In the genomic region with DNA sequence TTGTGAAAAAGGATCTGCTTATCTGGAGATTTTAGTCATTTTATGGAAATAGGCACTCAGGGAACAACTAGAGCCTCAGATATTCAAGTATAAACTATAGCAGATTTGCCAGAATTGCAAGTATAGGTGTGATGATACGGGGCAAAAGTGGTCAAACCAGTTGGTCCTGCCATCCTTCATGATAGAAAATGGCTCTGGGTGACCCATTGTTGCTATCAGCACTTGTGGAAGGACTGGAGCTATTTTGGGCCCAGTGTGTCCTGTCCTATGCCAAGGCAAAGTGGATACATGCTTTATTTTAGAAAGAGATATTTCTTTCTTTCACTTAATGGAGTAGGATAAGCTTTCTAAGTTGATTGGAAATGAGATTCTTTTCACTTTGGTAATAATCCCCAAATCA, we compare ENCODE assay signal across 19 cellular contexts.
DNase-seq lines count a peak whose midpoint lies in the region; ATAC-seq, FAIRE-seq and TF ChIP-seq lines count a peak whose summit lies in the region.
"Had no signal": no experiment of that assay in that cellular context is flagged by ENCODE, and none has a peak within 500 bp of the region (broad histone marks: within the 10 kb centered on the region; RNA-seq: fewer than 3 reads in every experiment).

No MANE protein-coding gene starts in this region.

- no peak overlapping the region for H3K18ac ChIP-seq in mesendoderm (ENCODE audit: low read length)

- intact Hi-C loops in CD14-positive monocyte (cut with micrococcal nuclease) = no loop called here
- intact Hi-C loops in Calu3 (cut with micrococcal nuclease; ENCODE audit: unreplicated experiment) = no loop called here

- no peak overlapping the region for H2BK5ac ChIP-seq in mesendoderm (ENCODE audit: low read length)

- H3K56ac ChIP-seq in mesendoderm (ENCODE audit: low read length) = no peak overlapping the region

- DNase-seq in CD14-positive monocyte (ENCODE audit: low spot score) (no peak), Calu3 (peak; percentile 35), mesendoderm (no peak), D721Med (ENCODE audit: insufficient read length, low spot score) (no peak), substantia nigra (lab: John Stamatoyannopoulos, UW) (no peak), COR-L47 (lab: John Stamatoyannopoulos, UW) (no peak)
- DNase-seq: activated CD4-positive, alpha-beta T cell treated with anti-CD3 and anti-CD28 coated beads, Interleukin-2, amount 50 U/mL, for 48 hours; activated gamma-delta T cell; effector CD8-positive, alpha-beta T cell; KBM-7; NCI-H1105 treated with DMSO at 0.1 percent for 48 hours; NCI-H226; SK-N-SH; small intestine had no signal

- peaks cover 32% of the 10 kb centered on the region for H3K79me1 ChIP-seq in mesendoderm (ENCODE audit: low read length)

- H2BK120ac ChIP-seq in mesendoderm (ENCODE audit: low read depth, low read length) = no peak overlapping the region

- H3K27me3 ChIP-seq in mesendoderm (ENCODE audit: insufficient read depth, low read length, poor library complexity) = no peaks in the 10 kb centered on the region
- H3K27me3 ChIP-seq: brain microvascular endothelial cell had no signal

- H3K27ac ChIP-seq in mesendoderm (ENCODE audit: low read depth, low read length) (no peak overlapping the region), substantia nigra (ENCODE audit: low read depth, low read length, poor library complexity, severe bottlenecking) (no peak overlapping the region)

- no peak overlapping the region for H3K4me2 ChIP-seq in mesendoderm (ENCODE audit: low read length)

- H3K4me3 ChIP-seq in mesendoderm (ENCODE audit: low read length) = no peak overlapping the region

- peaks cover 6% of the 10 kb centered on the region for H3K36me3 ChIP-seq in mesendoderm (ENCODE audit: control insufficient read depth, insufficient read depth, low read length)

- H3K4me1 ChIP-seq in mesendoderm (ENCODE audit: control insufficient read depth, low read depth, low read length) = peaks cover 16% of the 10 kb centered on the region

- peak overlapping the region; percentile 39 for H3K23ac ChIP-seq in mesendoderm (ENCODE audit: low read length)

- no peak overlapping the region for H2AK5ac ChIP-seq in mesendoderm (ENCODE audit: low read length)

- ATAC-seq in activated T-helper 17 cell treated with anti-CD3 and anti-CD28 coated beads, Interleukin-2, amount 50 U/mL, for 72 hours (replicated peaks) = no peak
- no peak for ATAC-seq in HG03571 (IDR thresholded peaks at IDR 0.05; ENCODE audit: unreplicated experiment)

- no peak overlapping the region for H3K4ac ChIP-seq in mesendoderm (ENCODE audit: low read depth, low read length)

- no TSS peak for BruUV-seq in Calu3 (replicated peaks; lab: Mats Ljungman, UMichigan)

- H3K27me3 Mint-ChIP-seq in CD14-positive monocyte (ENCODE audit: low read depth in 3 of 3) (no peaks in the 10 kb centered on the region), Calu3 (ENCODE audit: unreplicated experiment) (no peaks in the 10 kb centered on the region)
- H3K27me3 Mint-ChIP-seq in activated T-helper 17 cell treated with anti-CD3 and anti-CD28 coated beads, Interleukin-2, amount 50 U/mL, for 72 hours = no peaks in the 10 kb centered on the region
- H3K27me3 Mint-ChIP-seq: memory B cell had no signal

- H3K4me3 Mint-ChIP-seq in CD14-positive monocyte (no peak overlapping the region), Calu3 (ENCODE audit: low read depth, unreplicated experiment) (no peak overlapping the region)
- no peak overlapping the region for H3K4me3 Mint-ChIP-seq in activated T-helper 17 cell treated with anti-CD3 and anti-CD28 coated beads, Interleukin-2, amount 50 U/mL, for 72 hours
- H3K4me3 Mint-ChIP-seq: memory B cell had no signal

- H3K9ac ChIP-seq in mesendoderm (ENCODE audit: low read length) = no peak overlapping the region
- H3K9ac ChIP-seq: SK-N-SH had no signal

- no peak overlapping the region for H2BK15ac ChIP-seq in mesendoderm (replicated peaks; ENCODE audit: low read depth)

- peaks cover 32% of the 10 kb centered on the region for H3K79me2 ChIP-seq in mesendoderm (ENCODE audit: control insufficient read depth, insufficient read depth, low read length)

- peaks cover 55% of the 10 kb centered on the region for H3K4me1 Mint-ChIP-seq in CD14-positive monocyte
- H3K4me1 Mint-ChIP-seq in Calu3 (ENCODE audit: low read depth, unreplicated experiment) = peaks cover 48% of the 10 kb centered on the region
- H3K4me1 Mint-ChIP-seq in activated T-helper 17 cell treated with anti-CD3 and anti-CD28 coated beads, Interleukin-2, amount 50 U/mL, for 72 hours = peaks cover 57% of the 10 kb centered on the region

- WGBS in mesendoderm (ENCODE audit: extremely low coverage, insufficient coverage, low lambda C conversion rate) = no CpG with 5 or more reads among the region's 1 CpG

- CTCF ChIA-PET in Calu3 (lab: Charles Lee) = interaction anchor here (1.0 kb wide), 1 partner anchor 11 kb away, joined by 5 read pairs; no protein-coding TSS in a partner anchor

- TF ChIP-seq CTCF in CD14-positive monocyte (IDR thresholded peaks at IDR 0.05) (no peak), Calu3 (IDR thresholded peaks at IDR 0.05; ENCODE audit: unreplicated experiment) (no peak), D721Med (IDR thresholded peaks at IDR 0.05; ENCODE audit: insufficient read depth, missing control alignments) (no peak)

- H3K27ac Mint-ChIP-seq in CD14-positive monocyte = peak overlapping the region in 4 of 7 donors; percentile 30 to 88 (median 34)
- no peak overlapping the region for H3K27ac Mint-ChIP-seq in Calu3 (ENCODE audit: unreplicated experiment)
- peak overlapping the region; percentile 59 for H3K27ac Mint-ChIP-seq in activated T-helper 17 cell treated with anti-CD3 and anti-CD28 coated beads, Interleukin-2, amount 50 U/mL, for 72 hours

- H4K5ac ChIP-seq in mesendoderm (ENCODE audit: low read length) = no peak overlapping the region

- no peak for FAIRE-seq in D721Med (lab: Jason Lieb, UNC)
- FAIRE-seq: GM12892, small intestine had no signal

- H3K9me3 Mint-ChIP-seq in CD14-positive monocyte (no peaks in the 10 kb centered on the region), Calu3 (ENCODE audit: low read depth, unreplicated experiment) (no peaks in the 10 kb centered on the region)
- H3K9me3 Mint-ChIP-seq in activated T-helper 17 cell treated with anti-CD3 and anti-CD28 coated beads, Interleukin-2, amount 50 U/mL, for 72 hours = no peaks in the 10 kb centered on the region
- H3K9me3 Mint-ChIP-seq: memory B cell had no signal

- no peak overlapping the region for H4K8ac ChIP-seq in mesendoderm (ENCODE audit: low read depth, low read length)

- H3K36me3 Mint-ChIP-seq in CD14-positive monocyte = peaks cover 71 to 91% of the 10 kb centered on the region in 2 donors
- H3K36me3 Mint-ChIP-seq in Calu3 (ENCODE audit: insufficient read depth, unreplicated experiment) = peaks cover 45% of the 10 kb centered on the region
- H3K36me3 Mint-ChIP-seq in activated T-helper 17 cell treated with anti-CD3 and anti-CD28 coated beads, Interleukin-2, amount 50 U/mL, for 72 hours (ENCODE audit: low read depth) = peaks cover 100% of the 10 kb centered on the region
